Comparison of ENCODE assay signal across 1 cellular context in genomic region chr1:54225986-54226559, GRCh38.
TF ChIP-seq lines count a peak whose summit lies in the region.

No MANE protein-coding gene starts in this region.

TF ChIP-seq in GM12878, 131 proteins besides CTCF, POLR2A, EP300 and RAD21 (continued from another document):
- no peak for TF ChIP-seq SKIL (IDR thresholded peaks at IDR 0.05; ENCODE audit: low read depth, poor library complexity, severe bottlenecking)
- TF ChIP-seq USF1 (IDR thresholded peaks at IDR 0.05; ENCODE audit: borderline replicate concordance, extremely low read length, insufficient read depth, low read depth, low read length), result no peak
- TF ChIP-seq YY1 (IDR thresholded peaks at IDR 0.05; ENCODE audit: low read depth, low read length), result no peak
- TF ChIP-seq TARDBP (IDR thresholded peaks at IDR 0.05; ENCODE audit: borderline replicate concordance), result no peak
- no peak for TF ChIP-seq IKZF1 (conservative IDR thresholded peaks at IDR 0.05)
- TF ChIP-seq IRF4 (IDR thresholded peaks at IDR 0.05; ENCODE audit: low read depth, low read length), result no peak
- no peak for TF ChIP-seq MYB (IDR thresholded peaks at IDR 0.05; ENCODE audit: borderline replicate concordance, low read depth, low read length)
- TF ChIP-seq NFIC (IDR thresholded peaks at IDR 0.05; ENCODE audit: low read depth, low read length), result no peak
- no peak for TF ChIP-seq KAT2A (conservative IDR thresholded peaks at IDR 0.05; ENCODE audit: control insufficient read depth, low read depth, low read length)
- TF ChIP-seq, protein P1, sequence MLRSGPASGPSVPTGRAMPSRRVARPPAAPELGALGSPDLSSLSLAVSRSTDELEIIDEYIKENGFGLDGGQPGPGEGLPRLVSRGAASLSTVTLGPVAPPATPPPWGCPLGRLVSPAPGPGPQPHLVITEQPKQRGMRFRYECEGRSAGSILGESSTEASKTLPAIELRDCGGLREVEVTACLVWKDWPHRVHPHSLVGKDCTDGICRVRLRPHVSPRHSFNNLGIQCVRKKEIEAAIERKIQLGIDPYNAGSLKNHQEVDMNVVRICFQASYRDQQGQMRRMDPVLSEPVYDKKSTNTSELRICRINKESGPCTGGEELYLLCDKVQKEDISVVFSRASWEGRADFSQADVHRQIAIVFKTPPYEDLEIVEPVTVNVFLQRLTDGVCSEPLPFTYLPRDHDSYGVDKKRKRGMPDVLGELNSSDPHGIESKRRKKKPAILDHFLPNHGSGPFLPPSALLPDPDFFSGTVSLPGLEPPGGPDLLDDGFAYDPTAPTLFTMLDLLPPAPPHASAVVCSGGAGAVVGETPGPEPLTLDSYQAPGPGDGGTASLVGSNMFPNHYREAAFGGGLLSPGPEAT (IDR thresholded peaks at IDR 0.05; ENCODE audit: low read depth), result no peak
- no peak for TF ChIP-seq HDAC2 (IDR thresholded peaks at IDR 0.05)
- no peak for TF ChIP-seq PAX5 (IDR thresholded peaks at IDR 0.05; ENCODE audit: borderline replicate concordance, low read depth, low read length)
